Comparison of ENCODE assay signal across 1 cellular context in the genomic region with DNA sequence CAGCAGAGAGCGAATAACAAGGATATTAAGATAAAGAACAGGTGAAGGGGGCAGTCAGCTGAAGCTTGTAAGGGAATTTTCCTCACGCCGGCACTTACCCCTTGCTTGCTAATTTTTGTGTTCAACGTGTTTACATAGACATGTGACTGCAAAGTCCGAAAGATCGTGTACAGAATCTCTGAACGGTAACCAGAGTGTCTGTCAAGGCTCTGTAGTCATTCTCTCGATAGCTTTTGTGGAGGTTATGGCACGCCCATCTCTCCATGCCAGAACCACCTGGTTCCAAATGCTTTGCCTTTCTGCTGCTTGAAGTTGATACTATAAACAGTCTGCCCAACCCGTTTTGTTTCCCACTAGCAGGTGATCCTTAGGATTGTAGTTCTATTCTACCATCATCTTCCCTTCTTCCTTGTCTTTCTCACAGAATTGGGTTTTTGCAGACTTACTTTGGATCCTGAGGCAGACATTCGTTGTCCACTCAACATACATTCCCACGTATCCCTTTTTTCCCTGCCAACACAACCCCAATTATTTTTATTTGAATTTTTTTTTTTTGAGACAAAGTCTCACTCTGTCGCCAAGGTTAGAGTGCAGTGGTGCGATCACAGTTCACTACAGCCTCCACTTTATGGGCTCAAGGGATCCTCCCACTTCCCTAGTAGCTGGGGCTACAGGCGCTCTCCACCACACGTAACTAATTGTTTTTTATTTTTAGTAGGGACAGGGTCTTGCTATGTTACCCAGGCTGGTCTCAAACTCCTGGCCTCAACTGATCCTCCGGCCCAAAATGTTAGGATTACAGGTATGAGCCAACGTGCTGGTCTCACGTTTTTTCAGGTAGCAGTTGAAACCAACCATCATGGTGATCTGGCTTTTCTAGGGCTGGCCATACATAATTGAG.
TF ChIP-seq lines count a peak whose summit lies in the region.

No MANE protein-coding gene starts in this region.

TF ChIP-seq in GM23338, 12 proteins besides CTCF, POLR2A, EP300 and RAD21 (continued from another document):
- no peak for TF ChIP-seq EZH2phosphoT487 (IDR thresholded peaks at IDR 0.05; ENCODE audit: unreplicated experiment)
- no peak for TF ChIP-seq STAT1 (IDR thresholded peaks at IDR 0.05; ENCODE audit: unreplicated experiment)
- TF ChIP-seq, protein P1, sequence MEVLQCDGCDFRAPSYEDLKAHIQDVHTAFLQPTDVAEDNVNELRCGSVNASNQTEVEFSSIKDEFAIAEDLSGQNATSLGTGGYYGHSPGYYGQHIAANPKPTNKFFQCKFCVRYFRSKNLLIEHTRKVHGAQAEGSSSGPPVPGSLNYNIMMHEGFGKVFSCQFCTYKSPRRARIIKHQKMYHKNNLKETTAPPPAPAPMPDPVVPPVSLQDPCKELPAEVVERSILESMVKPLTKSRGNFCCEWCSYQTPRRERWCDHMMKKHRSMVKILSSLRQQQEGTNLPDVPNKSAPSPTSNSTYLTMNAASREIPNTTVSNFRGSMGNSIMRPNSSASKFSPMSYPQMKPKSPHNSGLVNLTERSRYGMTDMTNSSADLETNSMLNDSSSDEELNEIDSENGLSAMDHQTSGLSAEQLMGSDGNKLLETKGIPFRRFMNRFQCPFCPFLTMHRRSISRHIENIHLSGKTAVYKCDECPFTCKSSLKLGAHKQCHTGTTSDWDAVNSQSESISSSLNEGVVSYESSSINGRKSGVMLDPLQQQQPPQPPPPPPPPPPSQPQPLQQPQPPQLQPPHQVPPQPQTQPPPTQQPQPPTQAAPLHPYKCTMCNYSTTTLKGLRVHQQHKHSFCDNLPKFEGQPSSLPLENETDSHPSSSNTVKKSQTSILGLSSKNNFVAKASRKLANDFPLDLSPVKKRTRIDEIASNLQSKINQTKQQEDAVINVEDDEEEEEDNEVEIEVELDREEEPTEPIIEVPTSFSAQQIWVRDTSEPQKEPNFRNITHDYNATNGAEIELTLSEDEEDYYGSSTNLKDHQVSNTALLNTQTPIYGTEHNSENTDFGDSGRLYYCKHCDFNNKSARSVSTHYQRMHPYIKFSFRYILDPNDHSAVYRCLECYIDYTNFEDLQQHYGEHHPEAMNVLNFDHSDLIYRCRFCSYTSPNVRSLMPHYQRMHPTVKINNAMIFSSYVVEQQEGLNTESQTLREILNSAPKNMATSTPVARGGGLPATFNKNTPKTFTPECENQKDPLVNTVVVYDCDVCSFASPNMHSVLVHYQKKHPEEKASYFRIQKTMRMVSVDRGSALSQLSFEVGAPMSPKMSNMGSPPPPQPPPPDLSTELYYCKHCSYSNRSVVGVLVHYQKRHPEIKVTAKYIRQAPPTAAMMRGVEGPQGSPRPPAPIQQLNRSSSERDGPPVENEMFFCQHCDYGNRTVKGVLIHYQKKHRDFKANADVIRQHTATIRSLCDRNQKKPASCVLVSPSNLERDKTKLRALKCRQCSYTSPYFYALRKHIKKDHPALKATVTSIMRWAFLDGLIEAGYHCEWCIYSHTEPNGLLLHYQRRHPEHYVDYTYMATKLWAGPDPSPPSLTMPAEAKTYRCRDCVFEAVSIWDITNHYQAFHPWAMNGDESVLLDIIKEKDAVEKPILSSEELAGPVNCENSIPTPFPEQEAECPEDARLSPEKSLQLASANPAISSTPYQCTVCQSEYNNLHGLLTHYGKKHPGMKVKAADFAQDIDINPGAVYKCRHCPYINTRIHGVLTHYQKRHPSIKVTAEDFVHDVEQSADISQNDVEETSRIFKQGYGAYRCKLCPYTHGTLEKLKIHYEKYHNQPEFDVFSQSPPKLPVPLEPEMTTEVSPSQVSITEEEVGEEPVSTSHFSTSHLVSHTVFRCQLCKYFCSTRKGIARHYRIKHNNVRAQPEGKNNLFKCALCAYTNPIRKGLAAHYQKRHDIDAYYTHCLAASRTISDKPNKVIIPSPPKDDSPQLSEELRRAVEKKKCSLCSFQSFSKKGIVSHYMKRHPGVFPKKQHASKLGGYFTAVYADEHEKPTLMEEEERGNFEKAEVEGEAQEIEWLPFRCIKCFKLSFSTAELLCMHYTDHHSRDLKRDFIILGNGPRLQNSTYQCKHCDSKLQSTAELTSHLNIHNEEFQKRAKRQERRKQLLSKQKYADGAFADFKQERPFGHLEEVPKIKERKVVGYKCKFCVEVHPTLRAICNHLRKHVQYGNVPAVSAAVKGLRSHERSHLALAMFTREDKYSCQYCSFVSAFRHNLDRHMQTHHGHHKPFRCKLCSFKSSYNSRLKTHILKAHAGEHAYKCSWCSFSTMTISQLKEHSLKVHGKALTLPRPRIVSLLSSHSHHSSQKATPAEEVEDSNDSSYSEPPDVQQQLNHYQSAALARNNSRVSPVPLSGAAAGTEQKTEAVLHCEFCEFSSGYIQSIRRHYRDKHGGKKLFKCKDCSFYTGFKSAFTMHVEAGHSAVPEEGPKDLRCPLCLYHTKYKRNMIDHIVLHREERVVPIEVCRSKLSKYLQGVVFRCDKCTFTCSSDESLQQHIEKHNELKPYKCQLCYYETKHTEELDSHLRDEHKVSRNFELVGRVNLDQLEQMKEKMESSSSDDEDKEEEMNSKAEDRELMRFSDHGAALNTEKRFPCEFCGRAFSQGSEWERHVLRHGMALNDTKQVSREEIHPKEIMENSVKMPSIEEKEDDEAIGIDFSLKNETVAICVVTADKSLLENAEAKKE (CRISPR knock-in tag; IDR thresholded peaks at IDR 0.05), result no peak
- no peak for TF ChIP-seq ZNF331 (CRISPR knock-in tag; IDR thresholded peaks at IDR 0.05; ENCODE audit: low read depth)
- TF ChIP-seq, protein P2, sequence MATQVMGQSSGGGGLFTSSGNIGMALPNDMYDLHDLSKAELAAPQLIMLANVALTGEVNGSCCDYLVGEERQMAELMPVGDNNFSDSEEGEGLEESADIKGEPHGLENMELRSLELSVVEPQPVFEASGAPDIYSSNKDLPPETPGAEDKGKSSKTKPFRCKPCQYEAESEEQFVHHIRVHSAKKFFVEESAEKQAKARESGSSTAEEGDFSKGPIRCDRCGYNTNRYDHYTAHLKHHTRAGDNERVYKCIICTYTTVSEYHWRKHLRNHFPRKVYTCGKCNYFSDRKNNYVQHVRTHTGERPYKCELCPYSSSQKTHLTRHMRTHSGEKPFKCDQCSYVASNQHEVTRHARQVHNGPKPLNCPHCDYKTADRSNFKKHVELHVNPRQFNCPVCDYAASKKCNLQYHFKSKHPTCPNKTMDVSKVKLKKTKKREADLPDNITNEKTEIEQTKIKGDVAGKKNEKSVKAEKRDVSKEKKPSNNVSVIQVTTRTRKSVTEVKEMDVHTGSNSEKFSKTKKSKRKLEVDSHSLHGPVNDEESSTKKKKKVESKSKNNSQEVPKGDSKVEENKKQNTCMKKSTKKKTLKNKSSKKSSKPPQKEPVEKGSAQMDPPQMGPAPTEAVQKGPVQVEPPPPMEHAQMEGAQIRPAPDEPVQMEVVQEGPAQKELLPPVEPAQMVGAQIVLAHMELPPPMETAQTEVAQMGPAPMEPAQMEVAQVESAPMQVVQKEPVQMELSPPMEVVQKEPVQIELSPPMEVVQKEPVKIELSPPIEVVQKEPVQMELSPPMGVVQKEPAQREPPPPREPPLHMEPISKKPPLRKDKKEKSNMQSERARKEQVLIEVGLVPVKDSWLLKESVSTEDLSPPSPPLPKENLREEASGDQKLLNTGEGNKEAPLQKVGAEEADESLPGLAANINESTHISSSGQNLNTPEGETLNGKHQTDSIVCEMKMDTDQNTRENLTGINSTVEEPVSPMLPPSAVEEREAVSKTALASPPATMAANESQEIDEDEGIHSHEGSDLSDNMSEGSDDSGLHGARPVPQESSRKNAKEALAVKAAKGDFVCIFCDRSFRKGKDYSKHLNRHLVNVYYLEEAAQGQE (IDR thresholded peaks at IDR 0.05; ENCODE audit: unreplicated experiment), result no peak
